Comparison of ENCODE assay signal across 21 cellular contexts in the genomic region with DNA sequence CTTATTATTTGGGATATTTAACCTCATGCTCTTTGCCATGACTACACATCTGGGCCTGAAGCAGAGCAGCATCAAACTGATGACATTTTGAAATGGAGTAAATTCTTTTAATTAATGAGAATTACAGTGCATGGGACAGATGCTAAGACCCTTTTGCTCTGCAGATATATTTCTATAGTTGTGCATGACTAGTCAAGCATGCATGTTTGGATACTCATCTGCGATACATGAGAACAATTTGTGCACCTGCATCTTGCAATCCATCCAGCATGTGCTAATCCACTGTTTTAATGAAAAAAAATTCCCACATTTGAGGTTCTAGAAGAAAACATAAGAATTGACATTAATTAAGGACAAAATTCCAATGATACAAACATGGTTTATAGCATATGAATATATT.
"Had no signal": no experiment of that assay in that cellular context is flagged by ENCODE, and none has a peak within 500 bp of the region (broad histone marks: within the 10 kb centered on the region; RNA-seq: fewer than 3 reads in every experiment).

No MANE protein-coding gene starts in this region.

- H3K4me3 Mint-ChIP-seq: activated CD4-positive, alpha-beta T cell treated with anti-CD3 and anti-CD28 coated beads, Interleukin-2, amount 10 ng/mL, durations not matched to agents 24 days and 14 days; activated CD8-positive, alpha-beta T cell treated with anti-CD3 and anti-CD28 coated beads, Interleukin-2, amount 10 ng/mL, durations not matched to agents 7 days and 5 days; activated naive CD4-positive, alpha-beta T cell treated with anti-CD3 and anti-CD28 coated beads, Interleukin-2, amount 50 U/mL, for 24 hours; activated T-cell treated with anti-CD3 and anti-CD28 coated beads, Interleukin-2, amount 50 U/mL, for 4 hours; neural progenitor cell; stimulated activated naive CD8-positive, alpha-beta T cell treated with anti-CD3 and anti-CD28 coated beads, Interleukin-15, Interleukin-2, amounts not matched to agents 100 ng/mL and 50 ng/mL, for 24 hours had no signal

- H3K27me3 ChIP-seq: breast epithelium, gastrocnemius medialis, heart left ventricle, neural progenitor cell, right atrium auricular region, suprapubic skin, transverse colon, vagina had no signal

- H3K9me3 ChIP-seq: gastrocnemius medialis, mucosa of descending colon, prostate gland, suprapubic skin, transverse colon, vagina had no signal

- H3K27me3 Mint-ChIP-seq: activated CD4-positive, alpha-beta T cell treated with anti-CD3 and anti-CD28 coated beads, Interleukin-2, amount 10 ng/mL, durations not matched to agents 24 days and 14 days; activated naive CD4-positive, alpha-beta T cell treated with anti-CD3 and anti-CD28 coated beads, Interleukin-2, amount 50 U/mL, for 24 hours; stimulated activated naive CD8-positive, alpha-beta T cell treated with anti-CD3 and anti-CD28 coated beads, Interleukin-15, Interleukin-2, amounts not matched to agents 100 ng/mL and 50 ng/mL, for 24 hours had no signal

- DNase-seq: activated CD4-positive, alpha-beta T cell treated with anti-CD3 and anti-CD28 coated beads, Interleukin-2, amount 10 ng/mL, durations not matched to agents 24 days and 14 days; activated CD4-positive, CD25-positive, alpha-beta regulatory T cell; activated CD8-positive, alpha-beta T cell treated with anti-CD3 and anti-CD28 coated beads, Interleukin-2, amount 10 ng/mL, durations not matched to agents 7 days and 5 days; activated effector memory CD4-positive, alpha-beta T cell treated with Interleukin-2 at 50 U/mL for 16 hours; activated T-cell treated with anti-CD3 and anti-CD28 coated beads, Interleukin-2, amount 50 U/mL, for 4 hours; gastrocnemius medialis; heart left ventricle; left ventricle myocardium superior; mesenchymal stem cell; mucosa of descending colon; naive thymus-derived CD4-positive, alpha-beta T cell; transverse colon had no signal

- H3K9me3 Mint-ChIP-seq: activated CD4-positive, alpha-beta T cell treated with anti-CD3 and anti-CD28 coated beads, Interleukin-2, amount 10 ng/mL, durations not matched to agents 24 days and 14 days; activated naive CD4-positive, alpha-beta T cell treated with anti-CD3 and anti-CD28 coated beads, Interleukin-2, amount 50 U/mL, for 24 hours; neural progenitor cell had no signal

- H3K27ac ChIP-seq: coronary artery, neural progenitor cell, prostate gland, right atrium auricular region, suprapubic skin, transverse colon, vagina had no signal

- H3K36me3 Mint-ChIP-seq: activated naive CD4-positive, alpha-beta T cell treated with anti-CD3 and anti-CD28 coated beads, Interleukin-2, amount 50 U/mL, for 24 hours; neural progenitor cell had no signal

- H3K27ac Mint-ChIP-seq: activated CD4-positive, alpha-beta T cell treated with anti-CD3 and anti-CD28 coated beads, Interleukin-2, amount 10 ng/mL, durations not matched to agents 24 days and 14 days; activated CD8-positive, alpha-beta T cell treated with anti-CD3 and anti-CD28 coated beads, Interleukin-2, amount 10 ng/mL, durations not matched to agents 7 days and 5 days; activated naive CD4-positive, alpha-beta T cell treated with anti-CD3 and anti-CD28 coated beads, Interleukin-2, amount 50 U/mL, for 24 hours; neural progenitor cell; stimulated activated naive CD8-positive, alpha-beta T cell treated with anti-CD3 and anti-CD28 coated beads, Interleukin-15, Interleukin-2, amounts not matched to agents 100 ng/mL and 50 ng/mL, for 24 hours had no signal

- H3K4me1 Mint-ChIP-seq: neural progenitor cell had no signal

- ATAC-seq: activated CD8-positive, alpha-beta T cell treated with anti-CD3 and anti-CD28 coated beads, Interleukin-2, amount 10 ng/mL, durations not matched to agents 7 days and 5 days; activated T-cell treated with anti-CD3 and anti-CD28 coated beads, Interleukin-2, amount 50 U/mL, for 4 hours; gastrocnemius medialis; heart left ventricle; left ventricle myocardium superior; mucosa of descending colon; naive thymus-derived CD4-positive, alpha-beta T cell had no signal
